Comparison of ENCODE assay signal across 2 cellular contexts in the genomic region with DNA sequence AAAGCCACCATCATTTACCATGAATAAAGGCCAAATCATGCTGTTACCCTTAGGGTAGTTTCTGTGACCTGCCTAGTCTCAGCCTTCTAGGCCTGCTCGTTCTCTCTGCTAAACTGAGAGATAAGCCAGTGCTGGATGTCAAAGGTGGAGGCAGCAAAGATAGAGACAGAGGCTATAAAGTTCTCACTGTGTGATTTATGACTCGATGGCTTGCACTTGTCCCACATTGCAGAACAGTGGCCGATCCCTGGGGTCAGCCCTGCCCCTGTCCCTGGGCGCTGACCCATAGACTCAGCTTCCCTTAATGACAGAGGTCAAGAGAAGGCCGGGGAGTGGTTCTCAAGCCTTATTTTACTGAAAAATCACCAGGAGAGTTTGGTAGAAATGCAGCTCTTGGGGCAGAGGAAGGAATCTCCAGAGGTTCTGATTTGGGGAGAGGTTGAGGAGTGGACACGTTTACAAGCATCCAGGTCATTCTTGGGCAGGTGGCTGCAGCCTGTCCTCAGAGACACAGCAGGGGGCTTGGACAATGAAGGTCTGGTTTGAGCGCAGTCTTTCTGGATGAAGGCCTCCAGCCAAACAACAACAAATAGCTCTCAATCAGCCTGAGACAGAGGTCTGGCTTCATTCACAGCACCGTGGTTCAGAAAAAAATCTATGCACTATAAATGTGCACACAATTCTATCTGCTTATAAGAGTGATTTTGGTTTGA.
TF ChIP-seq lines count a peak whose summit lies in the region.

No MANE protein-coding gene starts in this region.

TF ChIP-seq in A549, 52 proteins besides CTCF, POLR2A, EP300 and RAD21 (continued from another document):
- TF ChIP-seq RNF2 (IDR thresholded peaks at IDR 0.05; ENCODE audit: borderline replicate concordance, low read depth) (no peak), MAFK (IDR thresholded peaks at IDR 0.05; ENCODE audit: partially characterized antibody) (no peak), ESRRA (IDR thresholded peaks at IDR 0.05; ENCODE audit: borderline replicate concordance, low read length) (no peak), NFE2L2 (conservative IDR thresholded peaks at IDR 0.05; ENCODE audit: low read length) (no peak)
- TF ChIP-seq, protein P1, sequence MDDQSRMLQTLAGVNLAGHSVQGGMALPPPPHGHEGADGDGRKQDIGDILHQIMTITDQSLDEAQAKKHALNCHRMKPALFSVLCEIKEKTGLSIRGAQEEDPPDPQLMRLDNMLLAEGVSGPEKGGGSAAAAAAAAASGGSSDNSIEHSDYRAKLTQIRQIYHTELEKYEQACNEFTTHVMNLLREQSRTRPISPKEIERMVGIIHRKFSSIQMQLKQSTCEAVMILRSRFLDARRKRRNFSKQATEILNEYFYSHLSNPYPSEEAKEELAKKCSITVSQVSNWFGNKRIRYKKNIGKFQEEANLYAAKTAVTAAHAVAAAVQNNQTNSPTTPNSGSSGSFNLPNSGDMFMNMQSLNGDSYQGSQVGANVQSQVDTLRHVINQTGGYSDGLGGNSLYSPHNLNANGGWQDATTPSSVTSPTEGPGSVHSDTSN (IDR thresholded peaks at IDR 0.05): no peak

TF ChIP-seq in SK-N-SH, 30 proteins besides CTCF, POLR2A, EP300 and RAD21 (continued from another document):
- TF ChIP-seq ZBTB33 (IDR thresholded peaks at IDR 0.05; ENCODE audit: borderline replicate concordance, low read depth) (no peak), TEAD4 (IDR thresholded peaks at IDR 0.05; ENCODE audit: borderline replicate concordance, insufficient read depth) (no peak), NFIC (IDR thresholded peaks at IDR 0.05; ENCODE audit: borderline replicate concordance) (no peak)
- TF ChIP-seq, protein P1 (IDR thresholded peaks at IDR 0.05): no peak
TF ChIP-seq in SK-N-SH: peak in this region for 0.
